In the genomic region with DNA sequence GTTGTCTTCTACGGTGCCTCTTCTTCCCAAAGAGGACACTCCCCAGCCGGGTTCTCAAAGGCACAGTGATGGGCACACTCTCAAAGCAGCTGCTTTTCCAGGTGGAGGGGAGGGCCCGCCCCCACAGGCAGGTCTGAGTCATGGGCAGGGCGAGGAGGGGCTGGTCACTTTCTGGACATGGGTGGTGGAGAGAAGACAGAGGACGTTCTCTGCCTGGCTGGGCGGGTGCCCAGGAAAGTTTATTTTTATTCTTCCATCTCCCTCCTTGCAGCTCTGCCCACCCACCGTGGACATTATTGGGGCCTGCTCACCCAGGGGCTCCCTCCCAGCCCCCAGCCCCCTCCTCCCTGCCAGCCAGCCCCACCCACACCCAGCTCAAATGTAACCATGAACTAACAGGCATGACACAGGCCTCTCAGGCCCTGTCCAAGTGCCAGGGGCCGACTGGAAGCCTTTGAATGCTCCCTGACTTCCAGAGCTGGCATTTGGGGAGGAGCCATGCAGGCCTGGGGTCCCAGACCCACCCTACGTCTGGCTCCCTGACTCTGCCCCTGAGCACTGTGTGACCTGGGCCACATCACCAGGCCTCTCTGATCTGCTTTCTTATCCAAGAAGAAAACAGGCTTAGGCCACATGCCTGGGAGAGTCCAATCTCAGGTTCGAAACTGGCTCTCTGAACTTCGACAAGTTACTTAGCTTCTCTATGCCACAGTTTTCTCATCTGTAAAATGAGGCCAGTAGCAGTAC, we compare ENCODE assay signal across 13 cellular contexts. TPM values are rescaled to one million over a fixed set of nuclear protein-coding genes. Genes with fewer than 3 reads are reported as not detected.
A peak's percentile ranks its signal among the peaks of the same experiment; 100 is the strongest.
DNase-seq lines count a peak whose midpoint lies in the region; ATAC-seq and TF ChIP-seq lines count a peak whose summit lies in the region.
"Had no signal": no experiment of that assay in that cellular context is flagged by ENCODE, and none has a peak within 500 bp of the region (broad histone marks: within the 10 kb centered on the region; RNA-seq: fewer than 3 reads in every experiment).

No MANE protein-coding gene starts in this region.

- peak overlapping the region; percentile 94 to 96 for H3K27ac ChIP-seq in coronary artery
- peak overlapping the region; percentile 62 to 78 for H3K27ac ChIP-seq in left lung
- peak overlapping the region; percentile 84 to 89 for H3K27ac ChIP-seq in tibial artery
- H3K27ac ChIP-seq in CD4-positive, alpha-beta T cell (ENCODE audit: low read depth, low read length): no peak overlapping the region
- H3K27ac ChIP-seq: epithelial cell of prostate had no signal

- intact Hi-C loops in left lung (cut with DNase I): no loop called here
- intact Hi-C loops in tibial artery (cut with DNase I; ENCODE audit: low total_unique reads): no loop called here
- intact Hi-C loops in CD4-positive, alpha-beta T cell (cut with DNase I, micrococcal nuclease): no loop called here

- peaks cover 18 to 87% of the 10 kb centered on the region in 2 donors for H3K4me1 ChIP-seq in left lung
- H3K4me1 ChIP-seq in tibial artery: peaks cover 9 to 90% (median 69%) of the 10 kb centered on the region in 4 donors

- peaks cover 0 to 32% of the 10 kb centered on the region in 2 donors for H3K36me3 ChIP-seq in left lung
- H3K36me3 ChIP-seq in tibial artery: peaks cover 44 to 62% (median 59%) of the 10 kb centered on the region in 3 donors

- peaks cover 5% of the 10 kb centered on the region for H3K27me3 Mint-ChIP-seq in activated T-cell treated with anti-CD3 and anti-CD28 coated beads, Interleukin-2, amount 50 U/mL, for 4 hours (ENCODE audit: low read depth)
- no peaks in the 10 kb centered on the region for H3K27me3 Mint-ChIP-seq in CD4-positive, alpha-beta T cell

- peaks cover 9% of the 10 kb centered on the region for H3K4me1 Mint-ChIP-seq in activated T-cell treated with anti-CD3 and anti-CD28 coated beads, Interleukin-2, amount 50 U/mL, for 4 hours (ENCODE audit: low read depth)
- peaks cover 6% of the 10 kb centered on the region for H3K4me1 Mint-ChIP-seq in CD4-positive, alpha-beta T cell (ENCODE audit: low read depth)

- no peaks in the 10 kb centered on the region for H3K36me3 Mint-ChIP-seq in activated T-cell treated with anti-CD3 and anti-CD28 coated beads, Interleukin-2, amount 50 U/mL, for 4 hours (ENCODE audit: insufficient read depth)
- no peaks in the 10 kb centered on the region for H3K36me3 Mint-ChIP-seq in CD4-positive, alpha-beta T cell (ENCODE audit: low read depth)
- H3K36me3 Mint-ChIP-seq: naive thymus-derived CD8-positive, alpha-beta T cell had no signal

- TF ChIP-seq CTCF in coronary artery (IDR thresholded peaks at IDR 0.05) (no peak), left lung (IDR thresholded peaks at IDR 0.05) (no peak), tibial artery (IDR thresholded peaks at IDR 0.05) (no peak)
- TF ChIP-seq CTCF in CD4-positive, alpha-beta T cell (IDR thresholded peaks at IDR 0.05): no peak

- H3K27me3 ChIP-seq in left lung: no peaks in the 10 kb centered on the region
- H3K27me3 ChIP-seq in tibial artery: no peaks in the 10 kb centered on the region
- H3K27me3 ChIP-seq in CD4-positive, alpha-beta T cell (ENCODE audit: control insufficient read depth, insufficient read depth, low read length): no peaks in the 10 kb centered on the region

- no peak overlapping the region for H3K4me3 Mint-ChIP-seq in activated T-cell treated with anti-CD3 and anti-CD28 coated beads, Interleukin-2, amount 50 U/mL, for 4 hours
- H3K4me3 Mint-ChIP-seq in CD4-positive, alpha-beta T cell: no peak overlapping the region
- H3K4me3 Mint-ChIP-seq: CD14-positive monocyte; naive thymus-derived CD8-positive, alpha-beta T cell had no signal

- H3K9me3 ChIP-seq in left lung (no peaks in the 10 kb centered on the region), tibial artery (no peaks in the 10 kb centered on the region)
- no peaks in the 10 kb centered on the region for H3K9me3 ChIP-seq in CD4-positive, alpha-beta T cell (ENCODE audit: control insufficient read depth, low read length)

- H3K27ac Mint-ChIP-seq in CD4-positive, alpha-beta T cell: no peak overlapping the region
- H3K27ac Mint-ChIP-seq: naive thymus-derived CD8-positive, alpha-beta T cell had no signal

- peak overlapping the region; percentile 82 for H3K4me3 ChIP-seq in coronary artery
- no peak overlapping the region for H3K4me3 ChIP-seq in left lung
- H3K4me3 ChIP-seq in tibial artery: peak overlapping the region in 1 of 2 donors; percentile 31

- CTCF ChIA-PET in CD4-positive, alpha-beta T cell (lab: Charles Lee): no interaction called here

- DNase-seq in HT-29 (ENCODE audit: low spot score) (peak; percentile 44), coronary artery (ENCODE audit: low spot score) (peak; percentile 91), left lung (no peak), tibial artery (peak; percentile 79 to 95), epidermal melanocyte (ENCODE audit: insufficient read length, low spot score) (no peak), NCI-H446 (lab: John Stamatoyannopoulos, UW) (no peak)
- DNase-seq in activated T-cell treated with anti-CD3 and anti-CD28 coated beads, Interleukin-2, amount 50 U/mL, for 4 hours: no peak
- no peak for DNase-seq in CD4-positive, alpha-beta T cell
- DNase-seq: naive thymus-derived CD8-positive, alpha-beta T cell; NCI-H510A treated with DMSO at 0.1 percent for 48 hours; stimulated activated CD8-positive, alpha-beta memory T cell treated with anti-CD3 and anti-CD28 coated beads, Interleukin-4, amount 100 ng/mL, for 48 hours had no signal

- H3K9me3 Mint-ChIP-seq in activated T-cell treated with anti-CD3 and anti-CD28 coated beads, Interleukin-2, amount 50 U/mL, for 4 hours: no peaks in the 10 kb centered on the region
- no peaks in the 10 kb centered on the region for H3K9me3 Mint-ChIP-seq in CD4-positive, alpha-beta T cell
- H3K9me3 Mint-ChIP-seq: naive thymus-derived CD8-positive, alpha-beta T cell had no signal

- POLR2A ChIA-PET in CD4-positive, alpha-beta T cell (lab: Charles Lee): no interaction called here

- peak; percentile 11 for ATAC-seq in left lung
- no peak for ATAC-seq in activated T-cell treated with anti-CD3 and anti-CD28 coated beads, Interleukin-2, amount 50 U/mL, for 4 hours
- no peak for ATAC-seq in CD4-positive, alpha-beta T cell (ENCODE audit: poor library complexity)
- ATAC-seq: naive thymus-derived CD8-positive, alpha-beta T cell had no signal

RNA-seq across cellular contexts. Expression of gene TGM2, which starts 8.0 kb away (rescaled TPM):
- 253 and 254 TPM in 2 replicates for total RNA-seq in HT-29 (2014; rRNA removed; shearing (Covaris generic))
- 100 to 1,000 TPM; 174 to 391 TPM for total RNA-seq in left lung
- total RNA-seq in activated T-cell treated with anti-CD3 and anti-CD28 coated beads, Interleukin-2, amount 50 U/mL, for 4 hours: under 1 TPM; 0.52 to 0.71 (median 0.63) TPM
- under 1 TPM; 0.06 to 0.27 TPM for total RNA-seq in CD4-positive, alpha-beta T cell
- total RNA-seq: naive thymus-derived CD8-positive, alpha-beta T cell had no signal

Comparison
In these comparisons a context has a peak if more than half of its experiments do, and no peak if none do; other contexts are left out.
1. DNase-seq: peak in HT-29 (single experiment), coronary artery (single experiment) and tibial artery (2 of 2); none in left lung (0 of 2), epidermal melanocyte (single experiment), activated T-cell treated with anti-CD3 and anti-CD28 coated beads, Interleukin-2, amount 50 U/mL, for 4 hours (single experiment), NCI-H446 (0 of 2) and CD4-positive, alpha-beta T cell (0 of 10).
2. RNA of gene TGM2, which starts 8.0 kb away (total RNA-seq): 174 to 391 TPM in left lung and 253 to 254 TPM in HT-29; 0.52 to 0.71 TPM in activated T-cell treated with anti-CD3 and anti-CD28 coated beads, Interleukin-2, amount 50 U/mL, for 4 hours and 0.06 to 0.27 TPM in CD4-positive, alpha-beta T cell; every median in the first group is over 100 times any median in the second.